8 cellular contexts compared by ENCODE assay signal in the genomic region with DNA sequence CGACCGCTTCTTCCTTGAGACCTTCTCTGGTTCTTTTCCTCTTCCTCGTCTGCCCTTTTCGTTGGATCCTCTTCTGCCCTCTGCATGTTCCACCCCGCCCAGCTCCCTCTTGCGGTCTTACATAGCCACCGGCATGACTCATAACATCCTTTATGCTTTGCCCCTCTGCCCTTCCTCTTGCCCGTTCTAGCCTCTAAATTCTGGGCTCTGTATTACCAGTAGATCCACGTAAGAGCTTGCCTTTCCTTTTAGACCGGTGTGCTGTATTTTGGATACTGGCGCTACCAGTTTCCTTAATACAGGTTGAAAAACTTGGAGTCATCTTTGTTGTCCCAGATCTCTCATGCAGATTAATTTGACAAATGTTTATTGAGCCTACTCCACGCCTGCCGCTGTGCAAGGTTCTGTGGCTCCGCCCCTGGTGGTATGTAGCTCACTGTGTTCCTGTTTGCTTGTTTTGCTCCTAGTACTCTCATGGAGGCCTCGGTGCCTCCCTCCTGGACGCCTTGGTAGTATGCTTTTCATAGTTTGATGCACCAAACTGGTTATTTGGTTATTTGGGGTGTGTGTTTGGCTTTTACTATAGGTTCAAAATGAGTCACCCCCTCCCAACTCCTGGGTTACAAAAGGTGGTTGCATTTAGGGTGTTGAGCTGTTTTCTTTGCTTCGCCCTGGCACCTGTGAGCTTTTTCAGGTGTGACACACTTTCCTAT. TPM values are rescaled to one million over a fixed set of nuclear protein-coding genes. Genes with fewer than 3 reads are reported as not detected.
DNase-seq lines count a peak whose midpoint lies in the region; ATAC-seq and TF ChIP-seq lines count a peak whose summit lies in the region.

No MANE protein-coding gene starts in this region.

- H3K9me3 ChIP-seq in body of pancreas (no peaks in the 10 kb centered on the region), iPS-18c (ENCODE audit: control insufficient read depth, insufficient read depth, low read length) (no peaks in the 10 kb centered on the region), smooth muscle cell (replicated peaks; ENCODE audit: low read depth) (no peaks in the 10 kb centered on the region)

- DNase-seq in GM10248 (ENCODE audit: extremely low spot score) (peak; percentile 50), NCI-H1105 (lab: John Stamatoyannopoulos, UW) (peak; percentile 12), T-helper 9 cell (peak; percentile 69), body of pancreas (peak; percentile 74 to 87 (median 79)), smooth muscle cell (lab: John Stamatoyannopoulos, UW; ENCODE audit: unreplicated experiment) (no peak)

- H3K79me2 ChIP-seq in smooth muscle cell (ENCODE audit: low read depth) = no peaks in the 10 kb centered on the region

- CTCF ChIA-PET in GM10248 (lab: Yijun Ruan, JAX) = interaction anchor here (0.6 to 3.6 kb wide), 17 partner anchors 9 to 440 kb away, joined by 3 to 25 read pairs (median 4); no protein-coding TSS in a partner anchor

- POLR2A ChIA-PET in GM10248 (lab: Yijun Ruan, JAX) = interaction anchor here (1.1 kb wide), 1 partner anchor 28 kb away, joined by 3 read pairs; no protein-coding TSS in a partner anchor

- H3K27me3 ChIP-seq in body of pancreas = no peaks in the 10 kb centered on the region
- no peaks in the 10 kb centered on the region for H3K27me3 ChIP-seq in smooth muscle cell (ENCODE audit: low read depth)

- no peak overlapping the region for H2AFZ ChIP-seq in smooth muscle cell (ENCODE audit: low read depth)

- peak; percentile 27 for TF ChIP-seq CTCF in GM10248 (IDR thresholded peaks at IDR 0.05; ENCODE audit: control extremely low read depth, extremely low read depth, low read depth, missing control alignments)
- peak; percentile 34 to 87 (median 70) for TF ChIP-seq CTCF in body of pancreas (IDR thresholded peaks at IDR 0.05)
- peak; percentile 25 for TF ChIP-seq CTCF in smooth muscle cell (IDR thresholded peaks at IDR 0.05; ENCODE audit: borderline replicate concordance, insufficient read depth, poor library complexity, severe bottlenecking)

- H3K4me3 ChIP-seq in body of pancreas (no peak overlapping the region), iPS-18c (ENCODE audit: insufficient read depth, low read depth, low read length) (peak overlapping the region; percentile 83; the same call in 1 of the 2 replicates), smooth muscle cell (peak overlapping the region; percentile 66)

- H3K4me2 ChIP-seq in smooth muscle cell = peak overlapping the region; percentile 94

- peaks cover 5% of the 10 kb centered on the region for H3F3A ChIP-seq in smooth muscle cell (ENCODE audit: low read depth)

- peaks cover 34% of the 10 kb centered on the region for H4K20me1 ChIP-seq in smooth muscle cell (ENCODE audit: low read depth)

- ATAC-seq in HG02588 (IDR thresholded peaks at IDR 0.05; ENCODE audit: unreplicated experiment) (peak; percentile 60), body of pancreas (peak; percentile 62), GM19455 (IDR thresholded peaks at IDR 0.05; ENCODE audit: unreplicated experiment) (no peak)

- intact Hi-C loops in body of pancreas (cut with DNase I) = no loop called here

- peaks cover 38% of the 10 kb centered on the region for H3K4me1 ChIP-seq in body of pancreas
- H3K4me1 ChIP-seq in smooth muscle cell (ENCODE audit: low read depth) = peaks cover 17% of the 10 kb centered on the region

- 7 to 8% methylated on average over 17 of the region's 17 CpGs for WGBS in body of pancreas, 2 donors
- WGBS in smooth muscle cell (ENCODE audit: low lambda C conversion rate) = 37% methylated on average over 17 of the region's 17 CpGs

- H3K9ac ChIP-seq in smooth muscle cell (ENCODE audit: low read depth) = no peak overlapping the region

- peak overlapping the region; percentile 86 to 96 (median 92) for H3K27ac ChIP-seq in body of pancreas
- peak overlapping the region; percentile 23 for H3K27ac ChIP-seq in smooth muscle cell (ENCODE audit: low read depth)

- TF ChIP-seq POLR2A in body of pancreas (IDR thresholded peaks at IDR 0.05) = peak in 2 of 3 donors; percentile 43 to 61

- H3K36me3 ChIP-seq in body of pancreas (replicated peaks in 1 of 2; ENCODE audit: insufficient read depth in 1 of 2, low read depth in 2 of 2) (peaks cover 0 to 5% of the 10 kb centered on the region in 2 donors), smooth muscle cell (ENCODE audit: low read depth) (peaks cover 8% of the 10 kb centered on the region)

RNA-seq across cellular contexts. Expression of a gene that starts 1.7 kb away (rescaled TPM):
- total RNA-seq in body of pancreas = 10 to 100 TPM; 54.7 to 94.2 TPM
- 106 and 117 TPM in 2 replicates for total RNA-seq in smooth muscle cell
- 123 and 140 TPM in 2 replicates for polyA plus RNA-seq in smooth muscle cell

RNA-seq across cellular contexts. Expression of a gene that starts 24.3 kb away (rescaled TPM):
- 10 to 100 TPM; 26.0 to 51.1 TPM for total RNA-seq in body of pancreas
- total RNA-seq in smooth muscle cell = 50.8 and 57.0 TPM in 2 replicates
- polyA plus RNA-seq in smooth muscle cell = 54.3 and 60.5 TPM in 2 replicates

Comparison
In these comparisons a context has a peak if more than half of its experiments do, and no peak if none do; other contexts are left out.
1. H3K4me3 ChIP-seq: peak in iPS-18c (single experiment) and smooth muscle cell (single experiment); none in body of pancreas (0 of 2).
2. Peak in every context shown above with its lines, with median percentiles within 50 percentile points of each other: CTCF ChIP-seq.